In the genomic region with DNA sequence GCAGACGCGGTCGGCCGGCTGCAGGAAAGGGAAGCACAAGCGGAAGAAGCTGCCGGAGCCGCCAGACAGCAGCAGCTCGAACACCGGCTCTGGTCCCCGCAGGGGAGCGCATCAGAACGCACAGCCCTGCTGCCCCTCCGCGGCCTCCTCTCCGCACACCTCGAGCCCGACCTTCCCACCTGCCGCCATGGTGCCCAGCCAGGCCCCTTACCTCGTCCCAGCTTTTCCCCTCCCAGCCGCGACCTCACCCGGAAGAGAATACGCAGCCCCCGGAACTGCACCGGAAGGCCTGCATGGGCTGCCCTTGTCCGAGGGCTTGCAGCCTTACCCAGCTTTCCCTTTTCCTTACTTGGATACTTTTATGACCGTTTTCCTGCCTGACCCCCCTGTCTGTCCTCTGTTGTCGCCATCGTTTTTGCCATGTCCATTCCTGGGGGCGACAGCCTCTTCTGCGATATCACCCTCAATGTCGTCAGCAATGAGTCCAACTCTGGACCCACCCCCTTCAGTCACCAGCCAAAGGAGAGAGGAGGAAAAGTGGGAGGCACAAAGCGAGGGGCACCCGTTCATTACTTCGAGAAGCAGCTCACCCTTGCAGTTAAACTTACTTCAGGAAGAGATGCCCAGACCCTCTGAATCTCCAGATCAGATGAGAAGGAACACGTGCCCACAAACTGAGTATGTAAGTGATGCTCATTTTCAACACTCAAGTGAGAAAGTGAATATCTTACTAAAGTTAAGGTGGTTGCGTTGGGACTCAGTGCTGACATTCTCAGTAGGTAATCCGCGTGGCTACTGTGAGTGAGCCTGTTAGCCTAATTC, we compare ENCODE assay signal across 1 cellular context.
TF ChIP-seq lines count a peak whose summit lies in the region.

No MANE protein-coding gene starts in this region.

TF ChIP-seq in K562, 482 proteins besides CTCF, POLR2A, EP300 and RAD21 (continued from another document and continues in another):
- TF ChIP-seq, protein P1, sequence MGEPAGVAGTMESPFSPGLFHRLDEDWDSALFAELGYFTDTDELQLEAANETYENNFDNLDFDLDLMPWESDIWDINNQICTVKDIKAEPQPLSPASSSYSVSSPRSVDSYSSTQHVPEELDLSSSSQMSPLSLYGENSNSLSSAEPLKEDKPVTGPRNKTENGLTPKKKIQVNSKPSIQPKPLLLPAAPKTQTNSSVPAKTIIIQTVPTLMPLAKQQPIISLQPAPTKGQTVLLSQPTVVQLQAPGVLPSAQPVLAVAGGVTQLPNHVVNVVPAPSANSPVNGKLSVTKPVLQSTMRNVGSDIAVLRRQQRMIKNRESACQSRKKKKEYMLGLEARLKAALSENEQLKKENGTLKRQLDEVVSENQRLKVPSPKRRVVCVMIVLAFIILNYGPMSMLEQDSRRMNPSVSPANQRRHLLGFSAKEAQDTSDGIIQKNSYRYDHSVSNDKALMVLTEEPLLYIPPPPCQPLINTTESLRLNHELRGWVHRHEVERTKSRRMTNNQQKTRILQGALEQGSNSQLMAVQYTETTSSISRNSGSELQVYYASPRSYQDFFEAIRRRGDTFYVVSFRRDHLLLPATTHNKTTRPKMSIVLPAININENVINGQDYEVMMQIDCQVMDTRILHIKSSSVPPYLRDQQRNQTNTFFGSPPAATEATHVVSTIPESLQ (CRISPR knock-in tag; IDR thresholded peaks at IDR 0.05): no peak
- no peak for TF ChIP-seq ZNF584 (CRISPR knock-in tag; IDR thresholded peaks at IDR 0.05; ENCODE audit: low read depth)
- no peak for TF ChIP-seq U2AF2 (optimal IDR thresholded peaks at IDR 0.05; ENCODE audit: low read depth, low read length)
- TF ChIP-seq ZC3H4 (CRISPR knock-in tag; IDR thresholded peaks at IDR 0.05; ENCODE audit: borderline replicate concordance): no peak
- no peak for TF ChIP-seq NR0B1 (IDR thresholded peaks at IDR 0.05; ENCODE audit: partially characterized antibody)
- no peak for TF ChIP-seq ARHGAP35 (IDR thresholded peaks at IDR 0.05; ENCODE audit: partially characterized antibody)
- TF ChIP-seq STAT5A (IDR thresholded peaks at IDR 0.05; ENCODE audit: borderline replicate concordance, low read length): no peak
- TF ChIP-seq KHSRP (IDR thresholded peaks at IDR 0.05): peak; percentile 15; the same call in 1 of the 2 replicates
- TF ChIP-seq ZNF347 (CRISPR knock-in tag; IDR thresholded peaks at IDR 0.05; ENCODE audit: low read depth): no peak
- TF ChIP-seq, protein P2, sequence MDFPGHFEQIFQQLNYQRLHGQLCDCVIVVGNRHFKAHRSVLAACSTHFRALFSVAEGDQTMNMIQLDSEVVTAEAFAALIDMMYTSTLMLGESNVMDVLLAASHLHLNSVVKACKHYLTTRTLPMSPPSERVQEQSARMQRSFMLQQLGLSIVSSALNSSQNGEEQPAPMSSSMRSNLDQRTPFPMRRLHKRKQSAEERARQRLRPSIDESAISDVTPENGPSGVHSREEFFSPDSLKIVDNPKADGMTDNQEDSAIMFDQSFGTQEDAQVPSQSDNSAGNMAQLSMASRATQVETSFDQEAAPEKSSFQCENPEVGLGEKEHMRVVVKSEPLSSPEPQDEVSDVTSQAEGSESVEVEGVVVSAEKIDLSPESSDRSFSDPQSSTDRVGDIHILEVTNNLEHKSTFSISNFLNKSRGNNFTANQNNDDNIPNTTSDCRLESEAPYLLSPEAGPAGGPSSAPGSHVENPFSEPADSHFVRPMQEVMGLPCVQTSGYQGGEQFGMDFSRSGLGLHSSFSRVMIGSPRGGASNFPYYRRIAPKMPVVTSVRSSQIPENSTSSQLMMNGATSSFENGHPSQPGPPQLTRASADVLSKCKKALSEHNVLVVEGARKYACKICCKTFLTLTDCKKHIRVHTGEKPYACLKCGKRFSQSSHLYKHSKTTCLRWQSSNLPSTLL (IDR thresholded peaks at IDR 0.05): no peak
- TF ChIP-seq RBM25 (IDR thresholded peaks at IDR 0.05; ENCODE audit: low read depth, low read length, severe bottlenecking): no peak
- TF ChIP-seq STAG1 (CRISPR knock-in tag; IDR thresholded peaks at IDR 0.05; ENCODE audit: borderline replicate concordance): no peak
- no peak for TF ChIP-seq CC2D1A (IDR thresholded peaks at IDR 0.05)
- TF ChIP-seq KDM2B (CRISPR knock-in tag; IDR thresholded peaks at IDR 0.05): no peak
- TF ChIP-seq, protein P3, sequence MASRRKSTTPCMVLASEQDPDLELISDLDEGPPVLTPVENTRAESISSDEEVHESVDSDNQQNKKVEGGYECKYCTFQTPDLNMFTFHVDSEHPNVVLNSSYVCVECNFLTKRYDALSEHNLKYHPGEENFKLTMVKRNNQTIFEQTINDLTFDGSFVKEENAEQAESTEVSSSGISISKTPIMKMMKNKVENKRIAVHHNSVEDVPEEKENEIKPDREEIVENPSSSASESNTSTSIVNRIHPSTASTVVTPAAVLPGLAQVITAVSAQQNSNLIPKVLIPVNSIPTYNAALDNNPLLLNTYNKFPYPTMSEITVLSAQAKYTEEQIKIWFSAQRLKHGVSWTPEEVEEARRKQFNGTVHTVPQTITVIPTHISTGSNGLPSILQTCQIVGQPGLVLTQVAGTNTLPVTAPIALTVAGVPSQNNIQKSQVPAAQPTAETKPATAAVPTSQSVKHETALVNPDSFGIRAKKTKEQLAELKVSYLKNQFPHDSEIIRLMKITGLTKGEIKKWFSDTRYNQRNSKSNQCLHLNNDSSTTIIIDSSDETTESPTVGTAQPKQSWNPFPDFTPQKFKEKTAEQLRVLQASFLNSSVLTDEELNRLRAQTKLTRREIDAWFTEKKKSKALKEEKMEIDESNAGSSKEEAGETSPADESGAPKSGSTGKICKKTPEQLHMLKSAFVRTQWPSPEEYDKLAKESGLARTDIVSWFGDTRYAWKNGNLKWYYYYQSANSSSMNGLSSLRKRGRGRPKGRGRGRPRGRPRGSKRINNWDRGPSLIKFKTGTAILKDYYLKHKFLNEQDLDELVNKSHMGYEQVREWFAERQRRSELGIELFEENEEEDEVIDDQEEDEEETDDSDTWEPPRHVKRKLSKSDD (conservative IDR thresholded peaks at IDR 0.05; ENCODE audit: low read length): no peak
- TF ChIP-seq NCOA1 (IDR thresholded peaks at IDR 0.05; ENCODE audit: low read depth): peak; percentile 65; the same call in 1 of the 2 replicates
- no peak for TF ChIP-seq POLR2H (tag; IDR thresholded peaks at IDR 0.05; ENCODE audit: low read depth)
- 0 out of 4 replicates have a peak, but pooled peaks of 1 of the 2 experiments have one; percentile 7 for TF ChIP-seq FOXA3 (CRISPR knock-in tag; conservative IDR thresholded peaks at IDR 0.05 in 1 of 2, IDR thresholded peaks at IDR 0.05 in 1 of 2)
- TF ChIP-seq E2F1 (CRISPR knock-in tag; IDR thresholded peaks at IDR 0.05): no peak
- TF ChIP-seq RBM14 (IDR thresholded peaks at IDR 0.05; ENCODE audit: borderline replicate concordance, insufficient read depth, low read depth, low read length): no peak
- TF ChIP-seq PCBP2 (IDR thresholded peaks at IDR 0.05; ENCODE audit: low read depth, low read length, poor library complexity, severe bottlenecking): no peak
- peak; percentile 74 for TF ChIP-seq HCFC1 (IDR thresholded peaks at IDR 0.05; ENCODE audit: low read depth, low read length)
- TF ChIP-seq, protein P4, sequence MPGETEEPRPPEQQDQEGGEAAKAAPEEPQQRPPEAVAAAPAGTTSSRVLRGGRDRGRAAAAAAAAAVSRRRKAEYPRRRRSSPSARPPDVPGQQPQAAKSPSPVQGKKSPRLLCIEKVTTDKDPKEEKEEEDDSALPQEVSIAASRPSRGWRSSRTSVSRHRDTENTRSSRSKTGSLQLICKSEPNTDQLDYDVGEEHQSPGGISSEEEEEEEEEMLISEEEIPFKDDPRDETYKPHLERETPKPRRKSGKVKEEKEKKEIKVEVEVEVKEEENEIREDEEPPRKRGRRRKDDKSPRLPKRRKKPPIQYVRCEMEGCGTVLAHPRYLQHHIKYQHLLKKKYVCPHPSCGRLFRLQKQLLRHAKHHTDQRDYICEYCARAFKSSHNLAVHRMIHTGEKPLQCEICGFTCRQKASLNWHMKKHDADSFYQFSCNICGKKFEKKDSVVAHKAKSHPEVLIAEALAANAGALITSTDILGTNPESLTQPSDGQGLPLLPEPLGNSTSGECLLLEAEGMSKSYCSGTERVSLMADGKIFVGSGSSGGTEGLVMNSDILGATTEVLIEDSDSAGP (CRISPR knock-in tag; IDR thresholded peaks at IDR 0.05): no peak; the same call in 1 of the 2 replicates
- TF ChIP-seq GATAD2A (IDR thresholded peaks at IDR 0.05): 0 out of 2 replicates have a peak, but pooled peaks have one; percentile 43
- TF ChIP-seq STAT5B (CRISPR knock-in tag; IDR thresholded peaks at IDR 0.05): no peak
- TF ChIP-seq, protein P5, sequence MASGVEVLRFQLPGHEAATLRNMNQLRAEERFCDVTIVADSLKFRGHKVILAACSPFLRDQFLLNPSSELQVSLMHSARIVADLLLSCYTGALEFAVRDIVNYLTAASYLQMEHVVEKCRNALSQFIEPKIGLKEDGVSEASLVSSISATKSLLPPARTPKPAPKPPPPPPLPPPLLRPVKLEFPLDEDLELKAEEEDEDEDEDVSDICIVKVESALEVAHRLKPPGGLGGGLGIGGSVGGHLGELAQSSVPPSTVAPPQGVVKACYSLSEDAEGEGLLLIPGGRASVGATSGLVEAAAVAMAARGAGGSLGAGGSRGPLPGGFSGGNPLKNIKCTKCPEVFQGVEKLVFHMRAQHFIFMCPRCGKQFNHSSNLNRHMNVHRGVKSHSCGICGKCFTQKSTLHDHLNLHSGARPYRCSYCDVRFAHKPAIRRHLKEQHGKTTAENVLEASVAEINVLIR (CRISPR knock-in tag; IDR thresholded peaks at IDR 0.05): peak; percentile 56; the same call in 1 of the 2 replicates
- TF ChIP-seq YY1 (IDR thresholded peaks at IDR 0.05; ENCODE audit: borderline replicate concordance in 1 of 3, control insufficient read depth in 1 of 3, extremely low read depth in 1 of 3, insufficient read depth in 3 of 3, insufficient read length in 1 of 3, insufficient replicate concordance in 2 of 3, low read depth in 1 of 3, low read length in 2 of 3): peak in 2 of 3 experiments; percentile 71 to 79
- no peak for TF ChIP-seq MXI1 (IDR thresholded peaks at IDR 0.05; ENCODE audit: low read depth, low read length)
- TF ChIP-seq ZBTB1 (CRISPR knock-in tag; IDR thresholded peaks at IDR 0.05; ENCODE audit: borderline replicate concordance, low read depth): no peak
- TF ChIP-seq, protein P6, sequence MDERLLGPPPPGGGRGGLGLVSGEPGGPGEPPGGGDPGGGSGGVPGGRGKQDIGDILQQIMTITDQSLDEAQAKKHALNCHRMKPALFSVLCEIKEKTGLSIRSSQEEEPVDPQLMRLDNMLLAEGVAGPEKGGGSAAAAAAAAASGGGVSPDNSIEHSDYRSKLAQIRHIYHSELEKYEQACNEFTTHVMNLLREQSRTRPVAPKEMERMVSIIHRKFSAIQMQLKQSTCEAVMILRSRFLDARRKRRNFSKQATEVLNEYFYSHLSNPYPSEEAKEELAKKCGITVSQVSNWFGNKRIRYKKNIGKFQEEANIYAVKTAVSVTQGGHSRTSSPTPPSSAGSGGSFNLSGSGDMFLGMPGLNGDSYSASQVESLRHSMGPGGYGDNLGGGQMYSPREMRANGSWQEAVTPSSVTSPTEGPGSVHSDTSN (CRISPR knock-in tag; IDR thresholded peaks at IDR 0.05; ENCODE audit: low read depth): no peak
- TF ChIP-seq, protein P6 (tag; conservative IDR thresholded peaks at IDR 0.05; ENCODE audit: low read depth): no peak
- no peak for TF ChIP-seq ZNF408 (CRISPR knock-in tag; IDR thresholded peaks at IDR 0.05; ENCODE audit: low read depth)
- no peak for TF ChIP-seq ZC3H11A (IDR thresholded peaks at IDR 0.05; ENCODE audit: low read depth, low read length)
- no peak for TF ChIP-seq RBM15 (IDR thresholded peaks at IDR 0.05; ENCODE audit: insufficient read depth, low read length)
- no peak for TF ChIP-seq ZFP30 (CRISPR knock-in tag; IDR thresholded peaks at IDR 0.05; ENCODE audit: borderline replicate concordance)
- TF ChIP-seq ETV6 (IDR thresholded peaks at IDR 0.05; ENCODE audit: borderline replicate concordance in 1 of 2, low read depth in 2 of 2, low read length in 1 of 2): peak; percentile 43 to 71; a peak in 3 of 4 replicates
- TF ChIP-seq ETV6 (CRISPR knock-in tag; IDR thresholded peaks at IDR 0.05; ENCODE audit: borderline replicate concordance): no peak
- no peak for TF ChIP-seq BRCA1 (IDR thresholded peaks at IDR 0.05)
- no peak for TF ChIP-seq BRCA1 (CRISPR knock-in tag; IDR thresholded peaks at IDR 0.05)
- peak; percentile 41 to 52; a peak in 2 of 4 replicates for TF ChIP-seq SIN3A (IDR thresholded peaks at IDR 0.05; ENCODE audit: borderline replicate concordance in 2 of 2, control insufficient read depth in 1 of 2, low read depth in 2 of 2, low read length in 2 of 2)
- no peak for TF ChIP-seq NCOA4 (IDR thresholded peaks at IDR 0.05; ENCODE audit: partially characterized antibody)
- TF ChIP-seq ZNF12 (CRISPR knock-in tag; IDR thresholded peaks at IDR 0.05): no peak
- no peak for TF ChIP-seq SETDB1 (IDR thresholded peaks at IDR 0.05; ENCODE audit: low read length)
- TF ChIP-seq ZNF41 (CRISPR knock-in tag; conservative IDR thresholded peaks at IDR 0.05): 0 out of 2 replicates have a peak, but pooled peaks have one; percentile 47
